ENCODE assay signal across 11 cellular contexts in the genomic region with DNA sequence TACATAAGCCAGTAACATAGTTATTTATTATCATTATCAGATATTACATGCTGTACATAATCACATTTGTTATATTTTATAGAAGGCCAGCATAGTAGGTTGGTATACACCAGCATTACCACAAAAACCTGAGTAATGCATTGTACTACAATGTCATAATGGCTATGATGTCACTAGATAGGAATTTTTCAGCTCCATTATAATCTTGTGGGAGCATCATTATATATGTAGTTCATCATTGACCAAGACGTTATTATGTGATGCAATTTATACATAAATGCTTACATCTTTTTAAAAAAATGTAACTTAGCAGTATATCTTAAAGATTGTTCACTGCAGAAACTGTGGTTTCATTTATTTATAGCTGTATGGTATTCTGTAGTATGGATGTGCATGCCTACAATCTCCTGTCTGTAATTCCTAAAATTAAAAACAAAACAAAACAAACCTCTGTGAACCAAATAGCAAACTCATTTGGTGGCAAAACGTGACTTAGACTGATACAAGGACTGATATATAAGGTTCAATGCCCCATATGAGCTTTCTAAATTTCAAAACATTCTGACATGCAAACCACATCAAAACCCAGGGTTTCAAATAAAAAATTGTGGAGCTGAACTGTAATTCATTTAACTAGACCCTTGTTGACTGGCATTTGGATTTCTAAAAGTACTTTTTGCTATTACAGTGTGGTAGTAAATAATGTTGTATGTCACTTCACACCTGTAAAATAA.
A peak's percentile ranks its signal among the peaks of the same experiment; 100 is the strongest.
DNase-seq lines count a peak whose midpoint lies in the region; ATAC-seq and TF ChIP-seq lines count a peak whose summit lies in the region.
"Had no signal": no experiment of that assay in that cellular context is flagged by ENCODE, and none has a peak within 500 bp of the region (broad histone marks: within the 10 kb centered on the region; RNA-seq: fewer than 3 reads in every experiment).

No MANE protein-coding gene starts in this region.

- peak; percentile 43 for ATAC-seq in PC-3
- no peak for ATAC-seq in left lung
- ATAC-seq: naive thymus-derived CD8-positive, alpha-beta T cell had no signal

- in situ Hi-C loops in GM13976 (cut with MboI; ENCODE audit: low sequenced_read_pairs, unreplicated experiment) = no loop called here

- no peak overlapping the region for H3K9ac ChIP-seq in PC-3 (ENCODE audit: low read length)

- H3K4me2 ChIP-seq in PC-3 (ENCODE audit: low read length) = no peak overlapping the region

- POLR2A ChIA-PET in PC-3 (lab: Charles Lee; ENCODE audit: unreplicated experiment) = interaction anchor here (0.6 kb wide), 1 partner anchor 607 kb away, joined by 5 read pairs; no protein-coding TSS in a partner anchor

- H3K9me3 ChIP-seq in PC-3 (ENCODE audit: low read length) (no peaks in the 10 kb centered on the region), left lung (no peaks in the 10 kb centered on the region)

- intact Hi-C loops in PC-3 (cut with micrococcal nuclease) (no loop called here), left lung (cut with DNase I) (no loop called here)

- peaks cover 27% of the 10 kb centered on the region; the same call in 1 of the 2 replicates for H3K4me1 ChIP-seq in PC-3 (ENCODE audit: insufficient read depth, low read length)
- H3K4me1 ChIP-seq in left lung = no peaks in the 10 kb centered on the region

- H3K27me3 ChIP-seq in PC-3 (ENCODE audit: low read length) (no peaks in the 10 kb centered on the region), left lung (no peaks in the 10 kb centered on the region)

- H3K27ac ChIP-seq in PC-3 (ENCODE audit: low read length) = no peak overlapping the region
- H3K27ac ChIP-seq in left lung = no peak overlapping the region

- H3F3A ChIP-seq in PC-3 (ENCODE audit: low read length, unreplicated experiment) = no peaks in the 10 kb centered on the region

- no peaks in the 10 kb centered on the region for H3K79me2 ChIP-seq in PC-3 (ENCODE audit: low read length)

- CTCF ChIA-PET in PC-3 (lab: Charles Lee) = no interaction called here

- no peaks in the 10 kb centered on the region for H3K36me3 ChIP-seq in PC-3 (ENCODE audit: low read depth, low read length)
- no peaks in the 10 kb centered on the region for H3K36me3 ChIP-seq in left lung

- no TSS peak for BruUV-seq in PC-3 (replicated peaks; lab: Mats Ljungman, UMichigan)

- no peak overlapping the region for H3K4me3 ChIP-seq in PC-3 (ENCODE audit: low read length)
- no peak overlapping the region for H3K4me3 ChIP-seq in epithelial cell of esophagus (ENCODE audit: low read length)
- no peak overlapping the region for H3K4me3 ChIP-seq in retinal pigment epithelial cell (ENCODE audit: low read length)
- no peak overlapping the region for H3K4me3 ChIP-seq in left lung

- no peaks in the 10 kb centered on the region for H3K9me2 ChIP-seq in PC-3 (replicated peaks; ENCODE audit: low read length)

- H4K20me1 ChIP-seq in PC-3 (ENCODE audit: low read length) = no peaks in the 10 kb centered on the region

- DNase-seq in GM04503 (ENCODE audit: low read depth) = peak; percentile 55
- DNase-seq in PC-3 = peak; percentile 66
- DNase-seq in epithelial cell of esophagus (ENCODE audit: low read depth) = peak; percentile 85
- peak; percentile 31 for DNase-seq in retinal pigment epithelial cell (ENCODE audit: low read depth)
- DNase-seq in GM13976 (ENCODE audit: low spot score) = no peak
- no peak for DNase-seq in activated CD8-positive, alpha-beta memory T cell treated with anti-CD3 and anti-CD28 coated beads for 24 hours
- no peak for DNase-seq in left lung
- DNase-seq: DMS79 treated with DMSO at 0.1 percent for 48 hours; naive thymus-derived CD8-positive, alpha-beta T cell; NCI-H1417 treated with DMSO at 0.1 percent for 48 hours; stimulated activated CD8-positive, alpha-beta memory T cell treated with anti-CD3 and anti-CD28 coated beads, Interleukin-4, amount 100 ng/mL, for 48 hours had no signal

- TF ChIP-seq CTCF in PC-3 (conservative IDR thresholded peaks at IDR 0.05; ENCODE audit: low read depth, low read length) = no peak
- no peak for TF ChIP-seq CTCF in epithelial cell of esophagus (IDR thresholded peaks at IDR 0.05; ENCODE audit: insufficient read depth, low read depth, low read length, missing control alignments)
- TF ChIP-seq CTCF in retinal pigment epithelial cell (conservative IDR thresholded peaks at IDR 0.05; ENCODE audit: low read depth, low read length) = no peak
- TF ChIP-seq CTCF in GM13976 (IDR thresholded peaks at IDR 0.05; ENCODE audit: borderline replicate concordance, control extremely low read depth, extremely low read depth, insufficient read depth, missing control alignments) = no peak
- TF ChIP-seq CTCF in left lung (IDR thresholded peaks at IDR 0.05) = no peak

- H2AFZ ChIP-seq in PC-3 (ENCODE audit: low read length) = no peak overlapping the region

Comparison
In these comparisons a context has a peak if more than half of its experiments do, and no peak if none do; other contexts are left out.
1. DNase-seq: peak in GM04503 (single experiment), PC-3 (single experiment), epithelial cell of esophagus (single experiment) and retinal pigment epithelial cell (single experiment); none in GM13976 (single experiment), activated CD8-positive, alpha-beta memory T cell treated with anti-CD3 and anti-CD28 coated beads for 24 hours (single experiment) and left lung (0 of 2).